Comparison of ENCODE assay signal across 23 cellular contexts in genomic region chr12:26631846-26632245, GRCh38.
DNase-seq lines count a peak whose midpoint lies in the region; ATAC-seq and TF ChIP-seq lines count a peak whose summit lies in the region.
"Had no signal": no experiment of that assay in that cellular context is flagged by ENCODE, and none has a peak within 500 bp of the region (broad histone marks: within the 10 kb centered on the region; RNA-seq: fewer than 3 reads in every experiment).

No MANE protein-coding gene starts in this region.

- H3K4me3 Mint-ChIP-seq in T-helper 17 cell = no peak overlapping the region
- H3K4me3 Mint-ChIP-seq: activated naive CD4-positive, alpha-beta T cell treated with anti-CD3 and anti-CD28 coated beads, Interleukin-2, amount 50 U/mL, for 24 hours; activated T-cell treated with anti-CD3 and anti-CD28 coated beads, Interleukin-2, amount 50 U/mL, for 72 hours; dendritic cell treated with granulocyte-macrophage colony-stimulating factor and Interleukin-4, amounts not matched to agents 40 ng/mL and 50 ng/mL, for 4 days; stimulated activated memory B cell treated with anti-CD40 and anti-IgM and Interleukin-4, amounts not matched to agents 10 μg/mL and 1 μg/mL and 100 μg/mL, for 72 hours had no signal

- TF ChIP-seq CTCF in cardiac fibroblast (IDR thresholded peaks at IDR 0.05; ENCODE audit: low read depth, low read length) (no peak), osteoblast (IDR thresholded peaks at IDR 0.05; ENCODE audit: extremely low read depth, low read depth, low read length) (no peak), upper lobe of left lung (IDR thresholded peaks at IDR 0.05) (no peak)

- TF ChIP-seq POLR2A in upper lobe of left lung (IDR thresholded peaks at IDR 0.05) = no peak

- no peak for TF ChIP-seq EP300 in upper lobe of left lung (IDR thresholded peaks at IDR 0.05)

- WGBS in upper lobe of left lung, 2 donors = 82 to 89% methylated on average over 6 of the region's 6 CpGs

- H3K4me3 ChIP-seq in cardiac fibroblast (replicated peaks in 1 of 2; ENCODE audit: low read depth in 2 of 2, low read length in 2 of 2) (no peak overlapping the region), osteoblast (ENCODE audit: insufficient read depth, low read length) (no peak overlapping the region), upper lobe of left lung (no peak overlapping the region)
- H3K4me3 ChIP-seq: left lung had no signal

- peak; percentile 82 for DNase-seq in EH (ENCODE audit: low read depth)
- DNase-seq in M059J (ENCODE audit: low read depth) = peak; percentile 87
- DNase-seq in cardiac fibroblast (ENCODE audit: low read depth in 2 of 2) = peak; percentile 21 to 59
- peak; percentile 79 for DNase-seq in osteoblast (ENCODE audit: insufficient read length, low spot score, missing footprints)
- no peak for DNase-seq in upper lobe of left lung
- DNase-seq in NOMO-1 (lab: John Stamatoyannopoulos, UW; ENCODE audit: unreplicated experiment in 2 of 2) = no peak
- no peak for DNase-seq in T-helper 17 cell
- DNase-seq: activated CD8-positive, alpha-beta memory T cell treated with anti-CD3 and anti-CD28 coated beads for 24 hours; activated T-cell treated with anti-CD3 and anti-CD28 coated beads, Interleukin-2, amount 50 U/mL, for 72 hours; AML-193; DMS79 treated with DMSO at 0.1 percent for 48 hours; Kasumi-1; left lung; NCI-H1092 treated with DMSO at 0.1 percent for 48 hours; NCI-H526 treated with DMSO at 0.1 percent for 48 hours; SHP77 treated with DMSO at 0.1 percent for 48 hours; T-helper 2 cell had no signal

- ATAC-seq in upper lobe of left lung (ENCODE audit: low FRiP score in 2 of 2) (no peak), T-helper 17 cell (no peak)
- ATAC-seq in activated CD4-positive, CD25-positive, alpha-beta regulatory T cell treated with anti-CD3 and anti-CD28 coated beads, Interleukin-2, amount 50 U/mL, for 24 hours = no peak
- ATAC-seq: activated T-cell treated with anti-CD3 and anti-CD28 coated beads, Interleukin-2, amount 50 U/mL, for 72 hours; left lung; stimulated activated memory B cell treated with anti-CD40 and anti-IgM and Interleukin-4, amounts not matched to agents 10 μg/mL and 1 μg/mL and 100 μg/mL, for 72 hours had no signal

- H3K36me3 Mint-ChIP-seq in T-helper 17 cell (ENCODE audit: low read depth) = peaks cover 14% of the 10 kb centered on the region

- H3K27ac Mint-ChIP-seq in T-helper 17 cell = no peak overlapping the region
- H3K27ac Mint-ChIP-seq: activated naive CD4-positive, alpha-beta T cell treated with anti-CD3 and anti-CD28 coated beads, Interleukin-2, amount 50 U/mL, for 24 hours; activated T-cell treated with anti-CD3 and anti-CD28 coated beads, Interleukin-2, amount 50 U/mL, for 72 hours; dendritic cell treated with granulocyte-macrophage colony-stimulating factor and Interleukin-4, amounts not matched to agents 40 ng/mL and 50 ng/mL, for 4 days; stimulated activated memory B cell treated with anti-CD40 and anti-IgM and Interleukin-4, amounts not matched to agents 10 μg/mL and 1 μg/mL and 100 μg/mL, for 72 hours had no signal

- H4K20me1 ChIP-seq in osteoblast (ENCODE audit: insufficient read depth, low read length) = no peaks in the 10 kb centered on the region

- H3K27me3 ChIP-seq in osteoblast (ENCODE audit: insufficient read depth, low read length) (no peaks in the 10 kb centered on the region), upper lobe of left lung (no peaks in the 10 kb centered on the region)
- H3K27me3 ChIP-seq: left lung, neutrophil had no signal

- H3K27me3 Mint-ChIP-seq in T-helper 17 cell = no peaks in the 10 kb centered on the region
- H3K27me3 Mint-ChIP-seq: activated naive CD4-positive, alpha-beta T cell treated with anti-CD3 and anti-CD28 coated beads, Interleukin-2, amount 50 U/mL, for 24 hours; dendritic cell treated with granulocyte-macrophage colony-stimulating factor and Interleukin-4, amounts not matched to agents 40 ng/mL and 50 ng/mL, for 4 days; stimulated activated memory B cell treated with anti-CD40 and anti-IgM and Interleukin-4, amounts not matched to agents 10 μg/mL and 1 μg/mL and 100 μg/mL, for 72 hours had no signal

- H3K4me1 Mint-ChIP-seq in T-helper 17 cell = peaks cover 7% of the 10 kb centered on the region
- H3K4me1 Mint-ChIP-seq: activated naive CD4-positive, alpha-beta T cell treated with anti-CD3 and anti-CD28 coated beads, Interleukin-2, amount 50 U/mL, for 24 hours; stimulated activated memory B cell treated with anti-CD40 and anti-IgM and Interleukin-4, amounts not matched to agents 10 μg/mL and 1 μg/mL and 100 μg/mL, for 72 hours had no signal

- H3K9me3 ChIP-seq in osteoblast (ENCODE audit: low read depth, low read length) (no peaks in the 10 kb centered on the region), upper lobe of left lung (no peaks in the 10 kb centered on the region), T-helper 17 cell (ENCODE audit: control insufficient read depth, low read length, poor library complexity, severe bottlenecking) (no peaks in the 10 kb centered on the region)
- H3K9me3 ChIP-seq: left lung, neutrophil had no signal

- H3K4me2 ChIP-seq in osteoblast (ENCODE audit: insufficient read depth, low read length) = peak overlapping the region; percentile 15

- no peak overlapping the region for H2AFZ ChIP-seq in osteoblast (ENCODE audit: low read length)

- H3K27ac ChIP-seq in osteoblast (ENCODE audit: low read depth, low read length) (peak overlapping the region; percentile 87), upper lobe of left lung (no peak overlapping the region)
- H3K27ac ChIP-seq: epithelial cell of prostate, left lung, neutrophil had no signal

- H3K4me1 ChIP-seq in osteoblast (ENCODE audit: insufficient read depth, low read length) (peaks cover 53% of the 10 kb centered on the region), upper lobe of left lung (no peaks in the 10 kb centered on the region)
- H3K4me1 ChIP-seq: left lung had no signal

- H3K36me3 ChIP-seq in osteoblast (ENCODE audit: insufficient read depth, low read length) (no peaks in the 10 kb centered on the region), upper lobe of left lung (no peaks in the 10 kb centered on the region)

- H3K79me2 ChIP-seq in osteoblast (ENCODE audit: insufficient read depth, low read length) = no peaks in the 10 kb centered on the region

Comparison
In these comparisons a context has a peak if more than half of its experiments do, and no peak if none do; other contexts are left out.
1. DNase-seq: peak in EH (single experiment), M059J (single experiment), cardiac fibroblast (2 of 2) and osteoblast (single experiment); none in upper lobe of left lung (0 of 2), NOMO-1 (0 of 2) and T-helper 17 cell (0 of 3).